In the genomic region with DNA sequence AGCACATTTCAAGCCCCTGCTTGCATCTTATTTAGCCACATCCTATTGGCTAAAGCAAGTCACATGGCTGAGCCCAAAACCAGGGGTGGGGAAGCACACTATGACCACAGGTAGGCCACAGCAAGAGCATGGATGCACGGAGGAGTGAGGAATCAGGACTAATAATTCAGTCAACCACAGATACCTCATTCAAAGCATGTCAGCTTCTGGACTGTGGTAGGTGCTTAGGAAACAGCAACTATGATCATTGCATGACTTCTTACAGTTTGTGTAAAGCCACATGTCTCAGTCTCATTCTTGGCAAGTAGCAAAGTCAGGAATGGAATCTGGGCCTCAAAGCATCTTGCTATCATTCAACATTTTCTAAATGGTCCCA, we compare ENCODE assay signal across 19 cellular contexts.
DNase-seq lines count a peak whose midpoint lies in the region; FAIRE-seq and TF ChIP-seq lines count a peak whose summit lies in the region.
"Had no signal": no experiment of that assay in that cellular context is flagged by ENCODE, and none has a peak within 500 bp of the region (broad histone marks: within the 10 kb centered on the region; RNA-seq: fewer than 3 reads in every experiment).

No MANE protein-coding gene starts in this region.

- H3K4me3 ChIP-seq in GM23248 (no peak overlapping the region), bronchial epithelial cell (ENCODE audit: low read depth, low read length) (no peak overlapping the region)
- H3K4me3 ChIP-seq: SJCRH30 had no signal

- H3K4me2 ChIP-seq in GM23248 (ENCODE audit: unreplicated experiment), result no peak overlapping the region

- H3K9me2 ChIP-seq in GM23248 (ENCODE audit: insufficient read depth), result no peaks in the 10 kb centered on the region

- H3K27ac ChIP-seq in GM23248, result peak overlapping the region; percentile 99
- H3K27ac ChIP-seq: HL-60, SJCRH30 had no signal

- no peak for TF ChIP-seq CTCF in bronchial epithelial cell (IDR thresholded peaks at IDR 0.05; ENCODE audit: insufficient read depth, low read length, severe bottlenecking)

- H3K27me3 ChIP-seq in GM23248 (replicated peaks; ENCODE audit: insufficient read depth), result no peaks in the 10 kb centered on the region
- H3K27me3 ChIP-seq in bronchial epithelial cell (ENCODE audit: control insufficient read depth, insufficient read depth, low read length), result peaks cover 2% of the 10 kb centered on the region
- H3K27me3 ChIP-seq: SJCRH30 had no signal

- peaks cover 34% of the 10 kb centered on the region for H3K4me1 ChIP-seq in GM23248 (ENCODE audit: insufficient read depth)
- H3K4me1 ChIP-seq: SJCRH30 had no signal

- H3K36me3 ChIP-seq in GM23248 (ENCODE audit: low read depth), result no peaks in the 10 kb centered on the region
- no peaks in the 10 kb centered on the region for H3K36me3 ChIP-seq in bronchial epithelial cell (ENCODE audit: control insufficient read depth, insufficient read depth, low read length)
- H3K36me3 ChIP-seq: SJCRH30 had no signal

- no peak overlapping the region for H2AFZ ChIP-seq in GM23248

- DNase-seq in EH (ENCODE audit: low read depth) (peak; percentile 49), GM23248 (peak; percentile 64), bronchial epithelial cell (ENCODE audit: low read depth) (no peak), urothelium cell line (ENCODE audit: low spot score) (no peak), erythroblast (lab: John Stamatoyannopoulos, UW) (no peak), NCI-H2081 (lab: John Stamatoyannopoulos, UW) (no peak), DMS153 (lab: John Stamatoyannopoulos, UW) (no peak)
- DNase-seq: COR-L47, HFFc6, MV-4-11, NCI-H1417 treated with DMSO at 0.1 percent for 48 hours, NCI-H1930, NCI-H2171, NCI-H446 treated with DMSO at 0.1 percent for 48 hours, NCI-H748 treated with DMSO at 0.1 percent for 48 hours, SJCRH30 had no signal

- no peak for TF ChIP-seq POLR2A in erythroblast (IDR thresholded peaks at IDR 0.05; ENCODE audit: low read length)

- 0 out of 2 replicates have a peak overlapping the region, but pooled peaks have one; percentile 88 for H3K9ac ChIP-seq in GM23248

- H3K79me2 ChIP-seq in GM23248 (ENCODE audit: insufficient read depth), result no peaks in the 10 kb centered on the region

- WGBS in GM23248 (ENCODE audit: low coverage in 1 of 2, low lambda C conversion rate in 2 of 2, missing lambda C conversion rate in 2 of 2), 2 experiments, result 5 to 6% methylated on average over 1 of the region's 1 CpG

- H4K20me1 ChIP-seq in GM23248 (ENCODE audit: insufficient read depth), result no peaks in the 10 kb centered on the region

- in situ Hi-C loops in GM23248 (cut with MboI), result no loop called here

- FAIRE-seq in bronchial epithelial cell (lab: Jason Lieb, UNC) (peak; percentile 36), urothelium cell line (lab: Jason Lieb, UNC) (peak; percentile 27)
- FAIRE-seq: H1, HTR-8/SVneo had no signal

- peaks cover 31% of the 10 kb centered on the region for H3F3A ChIP-seq in GM23248 (ENCODE audit: insufficient read depth)

- no peaks in the 10 kb centered on the region for H3K9me3 ChIP-seq in GM23248 (ENCODE audit: low read depth)
- H3K9me3 ChIP-seq: SJCRH30 had no signal

Comparison
In these comparisons a context has a peak if more than half of its experiments do, and no peak if none do; other contexts are left out.
1. DNase-seq: peak in EH (single experiment) and GM23248 (single experiment); none in bronchial epithelial cell (single experiment), urothelium cell line (single experiment), erythroblast (0 of 2), NCI-H2081 (0 of 2) and DMS153 (single experiment).